ENCODE assay signal across 8 cellular contexts in the genomic region with DNA sequence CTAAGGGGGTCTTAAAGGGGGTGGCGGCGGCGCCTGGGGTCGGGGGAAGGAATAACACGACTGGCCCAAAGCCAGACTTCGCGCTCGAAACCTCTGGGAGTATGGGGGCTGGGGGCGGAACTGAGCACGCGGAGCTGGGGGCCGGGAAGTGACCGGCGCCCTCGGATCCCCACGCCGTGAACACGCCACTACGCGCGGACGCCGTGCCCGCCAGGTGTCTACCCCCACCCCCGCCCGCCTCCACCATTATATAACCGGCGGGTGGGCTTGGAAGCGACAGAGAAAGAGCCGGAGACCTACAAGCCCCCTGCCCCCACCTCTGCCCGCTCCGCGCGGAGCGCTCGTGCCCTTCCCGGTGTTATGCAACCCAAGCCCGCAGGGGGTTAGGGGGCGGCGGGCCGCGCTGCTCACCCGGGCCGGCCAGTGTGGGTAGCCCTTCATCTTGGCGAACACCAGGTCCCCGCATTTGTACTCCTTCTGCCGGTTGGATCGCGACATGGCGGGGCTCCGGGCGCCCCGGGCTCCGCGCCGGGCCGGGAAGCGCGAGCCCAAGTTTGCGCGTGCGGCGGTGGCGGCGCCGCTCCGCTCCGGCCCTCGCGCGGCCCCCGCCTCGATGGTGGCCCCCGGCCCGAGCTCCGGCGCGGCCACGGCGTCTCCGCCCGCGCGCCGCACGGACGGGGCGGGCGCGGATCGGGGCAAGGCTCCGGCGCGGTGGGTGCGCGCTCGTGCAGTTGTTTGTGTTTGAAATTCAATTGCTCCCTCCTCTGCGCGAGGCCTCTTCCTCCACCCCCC. TPM values are rescaled to one million over a fixed set of nuclear protein-coding genes. Genes with fewer than 3 reads are reported as not detected.
DNase-seq lines count a peak whose midpoint lies in the region; ATAC-seq and TF ChIP-seq lines count a peak whose summit lies in the region.

Gene HDGF, minus strand, starts transcription at position 744 of the 792 bp plus-strand sequence. Its CDS starts 246 bp downstream, at position 498.

- H3K9me3 Mint-ChIP-seq in neural crest cell = no peaks in the 10 kb centered on the region

- peak; percentile 24 for ATAC-seq in GM21717 (IDR thresholded peaks at IDR 0.05; ENCODE audit: unreplicated experiment)

- DNase-seq in ELR (ENCODE audit: low read depth) = peak; percentile 60
- DNase-seq in M059J (ENCODE audit: low read depth) = peak; percentile 44
- peak; percentile 61 to 69 for DNase-seq in activated T-cell treated with anti-CD3 and anti-CD28 coated beads, Interleukin-2, amount 50 U/mL, for 48 hours
- DNase-seq in fibroblast of villous mesenchyme (ENCODE audit: low read depth) = peak; percentile 53
- peak; percentile 55 for DNase-seq in neural crest cell (ENCODE audit: low read depth, low spot score)
- no peak for DNase-seq in kidney glomerular epithelial cell (lab: John Stamatoyannopoulos, UW)
- DNase-seq in pons (ENCODE audit: low spot score) = no peak

- H3K4me3 ChIP-seq in fibroblast of villous mesenchyme (ENCODE audit: low read depth, low read length) = peak within 1 kb of the TSS; percentile 87

- no peak for TF ChIP-seq CTCF in fibroblast of villous mesenchyme (IDR thresholded peaks at IDR 0.05; ENCODE audit: insufficient read depth, low read depth, low read length)
- TF ChIP-seq CTCF in neural crest cell (conservative IDR thresholded peaks at IDR 0.05) = no peak

- no peaks in the 10 kb centered on the region for H3K27me3 Mint-ChIP-seq in neural crest cell (ENCODE audit: low read depth)

- peak within 1 kb of the TSS; percentile 99 for H3K27ac Mint-ChIP-seq in neural crest cell (ENCODE audit: unreplicated experiment)

- peaks cover 3% of the 10 kb centered on the region for H3K36me3 Mint-ChIP-seq in neural crest cell (ENCODE audit: low read depth)

- H3K4me1 Mint-ChIP-seq in neural crest cell = peaks cover 56% of the 10 kb centered on the region

- peak within 1 kb of the TSS; percentile 99 for H3K4me3 Mint-ChIP-seq in neural crest cell

RNA-seq across cellular contexts. Expression of gene HDGF, which starts in this region (rescaled TPM):
- total RNA-seq in M059J (2014; rRNA removed; shearing (Covaris generic)) = 211 and 264 TPM in 2 replicates
- total RNA-seq in fibroblast of villous mesenchyme (196 and 197 TPM in 2 replicates), neural crest cell (294 and 304 TPM in 2 replicates)

Comparison
In these comparisons a context has a peak if more than half of its experiments do, and no peak if none do; other contexts are left out.
1. DNase-seq: peak in ELR (single experiment), M059J (single experiment), activated T-cell treated with anti-CD3 and anti-CD28 coated beads, Interleukin-2, amount 50 U/mL, for 48 hours (2 of 2), fibroblast of villous mesenchyme (single experiment) and neural crest cell (single experiment); none in kidney glomerular epithelial cell (single experiment) and pons (single experiment).